29 cellular contexts compared by ENCODE assay signal in genomic region chr6:98949589-98949988, GRCh38.
"Had no signal": no experiment of that assay in that cellular context is flagged by ENCODE, and none has a peak within 500 bp of the region (broad histone marks: within the 10 kb centered on the region; RNA-seq: fewer than 3 reads in every experiment).

No MANE protein-coding gene starts in this region.

- H3K9me3 ChIP-seq: breast epithelium, Peyer's patch, SJCRH30 had no signal

- DNase-seq: activated CD4-positive, alpha-beta T cell treated with anti-CD3 and anti-CD28 coated beads for 48 hours; activated CD4-positive, alpha-beta T cell treated with anti-CD3 and anti-CD28 coated beads, Interleukin-2, amount 50 U/mL, for 4 hours; activated CD4-positive, CD25-positive, alpha-beta regulatory T cell treated with anti-CD3 and anti-CD28 coated beads, Interleukin-2, amount 50 U/mL, for 72 hours; activated CD8-positive, alpha-beta memory T cell treated with anti-CD3 and anti-CD28 coated beads, Interleukin-2, amount 50 U/mL, for 48 hours; activated CD8-positive, alpha-beta T cell treated with anti-CD3 and anti-CD28 coated beads, Interleukin-2, amount 10 ng/mL, durations not matched to agents 7 days and 5 days; activated gamma-delta T cell; activated naive CD4-positive, alpha-beta T cell treated with anti-CD3 and anti-CD28 coated beads for 36 hours; activated T-cell treated with anti-CD3 and anti-CD28 coated beads, Interleukin-2, amount 50 U/mL, for 1 hour; amygdala; caudate nucleus; NCI-H1105 treated with DMSO at 0.1 percent for 48 hours; NCI-H146; NCI-H1930; NCI-H2171; NCI-H226; NCI-H526; NCI-H82; Peyer's patch; Right ventricle myocardium superior; SJCRH30; SK-N-SH; T-helper 1 cell had no signal

- H3K27ac ChIP-seq: breast epithelium, KMS-11, Peyer's patch, RWPE1, SJCRH30 had no signal

- H3K4me3 ChIP-seq: breast epithelium, Peyer's patch, SJCRH30 had no signal

- H3K27me3 ChIP-seq: breast epithelium, Peyer's patch, SJCRH30 had no signal

- H3K4me1 ChIP-seq: breast epithelium, SJCRH30 had no signal

- H3K27ac Mint-ChIP-seq: activated CD8-positive, alpha-beta T cell treated with anti-CD3 and anti-CD28 coated beads, Interleukin-2, amount 10 ng/mL, durations not matched to agents 7 days and 5 days; activated naive CD4-positive, alpha-beta T cell treated with anti-CD3 and anti-CD28 coated beads for 36 hours; activated naive CD8-positive, alpha-beta T cell; activated T-helper 17 cell treated with anti-CD3 and anti-CD28 coated beads, Interleukin-2, amount 50 U/mL, for 72 hours; IgD-negative memory B cell; WTC11 had no signal

- H3K36me3 ChIP-seq: breast epithelium, Peyer's patch, SJCRH30 had no signal

- H3K27me3 Mint-ChIP-seq: activated naive CD8-positive, alpha-beta T cell; activated T-helper 17 cell treated with anti-CD3 and anti-CD28 coated beads, Interleukin-2, amount 50 U/mL, for 72 hours had no signal

- H3K9me3 Mint-ChIP-seq: activated T-helper 17 cell treated with anti-CD3 and anti-CD28 coated beads, Interleukin-2, amount 50 U/mL, for 72 hours had no signal

- H3K36me3 Mint-ChIP-seq: activated naive CD8-positive, alpha-beta T cell; IgD-negative memory B cell; WTC11 had no signal

- H3K4me3 Mint-ChIP-seq: activated CD8-positive, alpha-beta T cell treated with anti-CD3 and anti-CD28 coated beads, Interleukin-2, amount 10 ng/mL, durations not matched to agents 7 days and 5 days; activated naive CD4-positive, alpha-beta T cell treated with anti-CD3 and anti-CD28 coated beads for 36 hours; activated naive CD8-positive, alpha-beta T cell; activated T-helper 17 cell treated with anti-CD3 and anti-CD28 coated beads, Interleukin-2, amount 50 U/mL, for 72 hours; WTC11 had no signal

- ATAC-seq: activated CD8-positive, alpha-beta T cell treated with anti-CD3 and anti-CD28 coated beads, Interleukin-2, amount 10 ng/mL, durations not matched to agents 7 days and 5 days; activated T-helper 17 cell treated with anti-CD3 and anti-CD28 coated beads, Interleukin-2, amount 50 U/mL, for 72 hours; WTC11 had no signal
